ENCODE assay signal across 8 cellular contexts in the genomic region with DNA sequence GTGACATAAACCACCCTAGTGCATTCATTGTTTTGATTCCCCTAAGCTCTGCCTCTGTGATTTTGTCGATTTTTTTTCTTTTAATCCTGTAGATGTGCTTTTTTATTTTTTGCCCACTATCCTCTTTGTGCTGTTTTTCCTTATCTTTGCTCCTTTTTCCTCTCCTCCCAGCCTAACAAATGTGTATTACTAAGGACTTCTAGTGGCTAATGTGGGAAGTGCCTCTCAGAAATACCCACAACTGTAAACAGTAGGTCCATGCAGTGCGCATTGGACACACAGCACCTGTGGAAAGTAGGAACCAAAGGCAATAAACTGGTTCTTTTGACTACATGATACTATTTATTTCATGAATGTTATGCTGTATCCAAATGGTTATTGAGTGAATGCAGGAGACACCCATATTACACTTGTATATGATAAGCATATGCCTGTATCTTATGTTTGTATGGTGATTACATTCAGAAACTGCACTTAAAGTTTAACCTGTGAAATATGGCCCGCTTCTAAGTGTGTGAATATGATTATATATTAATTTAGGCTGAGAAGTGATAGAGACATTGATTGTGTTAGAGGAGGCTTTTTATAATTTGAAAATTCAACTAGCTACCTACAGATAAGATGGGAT.
A peak's percentile ranks its signal among the peaks of the same experiment; 100 is the strongest.
DNase-seq lines count a peak whose midpoint lies in the region; ATAC-seq and TF ChIP-seq lines count a peak whose summit lies in the region.

No MANE protein-coding gene starts in this region.

- no peaks in the 10 kb centered on the region for H3K4me1 ChIP-seq in aorta (ENCODE audit: control insufficient read depth in 1 of 2, insufficient read depth in 2 of 2, low read length in 2 of 2)

- TF ChIP-seq CTCF in NB4 (IDR thresholded peaks at IDR 0.05; ENCODE audit: low read depth, low read length) (peak; percentile 29), lower leg skin (IDR thresholded peaks at IDR 0.05) (no peak)

- intact Hi-C loops in left colon (cut with DNase I, micrococcal nuclease) (no loop called here), aorta (cut with DNase I) (loop anchor here (5.0 to 10.0 kb wide), 3 partner anchors 150 to 430 kb away; partner anchors contain the start of gene PLCL2 (in 1 of the 2)), lower leg skin (cut with DNase I; ENCODE audit: low total_unique reads) (no loop called here)

- H3K4me3 ChIP-seq in NB4 (ENCODE audit: low read depth, low read length), result no peak overlapping the region
- H3K4me3 ChIP-seq in aorta (ENCODE audit: low read length in 2 of 2), result no peak overlapping the region
- no peak overlapping the region for H3K4me3 ChIP-seq in lower leg skin (ENCODE audit: low read depth, poor library complexity, severe bottlenecking)

- TF ChIP-seq POLR2A in NB4 (IDR thresholded peaks at IDR 0.05; ENCODE audit: extremely low read depth, insufficient read length), result no peak
- no peak for TF ChIP-seq POLR2A in lower leg skin (IDR thresholded peaks at IDR 0.05)

- H3K36me3 ChIP-seq in aorta (ENCODE audit: control insufficient read depth in 1 of 2, insufficient read depth in 2 of 2, low read length in 1 of 2), result no peaks in the 10 kb centered on the region

- DNase-seq in NCI-H2107 treated with DMSO at 0.1 percent for 48 hours (lab: John Stamatoyannopoulos, UW; ENCODE audit: unreplicated experiment) (peak; percentile 22), NCI-H2107 (lab: John Stamatoyannopoulos, UW) (no peak), NB4 (ENCODE audit: low read depth) (peak; percentile 36), T47D (ENCODE audit: low read depth in 1 of 2, low spot score in 1 of 2) (peak; percentile 21 to 38), left colon (no peak), aorta (no peak), lower leg skin (ENCODE audit: low spot score in 2 of 2) (no peak)

- 46 to 51% methylated on average over 3 of the region's 3 CpGs for WGBS in aorta, 2 donors
- WGBS in lower leg skin, 2 donors, result 55 to 59% methylated on average over 3 of the region's 3 CpGs

- H3K9me3 ChIP-seq in aorta (ENCODE audit: control insufficient read depth, low read length), result no peaks in the 10 kb centered on the region

- ATAC-seq in left colon (peak; percentile 70), aorta (ENCODE audit: low FRiP score) (peak; percentile 75), GM18502 (IDR thresholded peaks at IDR 0.05; ENCODE audit: poor library complexity, unreplicated experiment) (no peak)

- no peak overlapping the region for H3K27ac ChIP-seq in aorta (ENCODE audit: low read depth in 1 of 2, low read length in 2 of 2)

- in situ Hi-C loops in T47D (cut with HindIII; ENCODE audit: low pct_unique_long_range_greater_than_20kb, low sequenced_read_pairs), result no loop called here

- no peaks in the 10 kb centered on the region for H3K27me3 ChIP-seq in aorta (ENCODE audit: control insufficient read depth in 1 of 2, insufficient read depth in 2 of 2, low read length in 1 of 2)

Comparison
In these comparisons a context has a peak if more than half of its experiments do, and no peak if none do; other contexts are left out.
1. DNase-seq: peak in NCI-H2107 treated with DMSO at 0.1 percent for 48 hours (single experiment), NB4 (single experiment) and T47D (2 of 2); none in NCI-H2107 (single experiment), left colon (0 of 2), aorta (0 of 2) and lower leg skin (0 of 2).
2. intact Hi-C loops: an anchor here in aorta (5.0 to 10.0 kb wide); none called in left colon and lower leg skin.